ENCODE assay signal across 22 cellular contexts in the genomic region with DNA sequence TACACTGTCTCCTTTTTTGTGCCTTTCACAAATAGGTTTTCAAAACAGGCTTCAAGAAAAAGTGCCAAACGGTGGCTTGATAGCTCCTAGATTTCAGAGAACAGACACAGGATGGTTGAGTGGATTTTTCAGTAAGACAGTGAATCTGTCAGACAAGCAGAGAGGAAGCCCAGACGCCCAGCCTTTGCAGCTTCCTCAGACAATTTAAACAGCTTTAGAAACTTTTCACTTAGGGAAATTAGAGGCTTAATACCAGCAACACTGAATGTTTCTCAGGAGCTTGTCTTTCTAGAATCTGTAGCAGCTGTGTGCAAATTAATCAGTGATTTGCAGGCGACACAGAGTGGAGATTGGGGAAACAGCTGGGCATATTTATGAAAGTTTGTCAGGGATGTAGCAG.
A peak's percentile ranks its signal among the peaks of the same experiment; 100 is the strongest.
DNase-seq lines count a peak whose midpoint lies in the region; FAIRE-seq and TF ChIP-seq lines count a peak whose summit lies in the region.
"Had no signal": no experiment of that assay in that cellular context is flagged by ENCODE, and none has a peak within 500 bp of the region (broad histone marks: within the 10 kb centered on the region; RNA-seq: fewer than 3 reads in every experiment).

No MANE protein-coding gene starts in this region.

- no peak overlapping the region for H2BK15ac ChIP-seq in H1 (ENCODE audit: low read length)

- FAIRE-seq in H1 (lab: Jason Lieb, UNC): no peak

- H2AFZ ChIP-seq in Karpas-422 (ENCODE audit: low read length) (no peak overlapping the region), OCI-LY7 (ENCODE audit: low read length) (peak overlapping the region; percentile 48; the same call in 1 of the 2 replicates), H1 (ENCODE audit: low read length) (0 out of 2 replicates have a peak overlapping the region, but pooled peaks have one; percentile 22), smooth muscle cell (ENCODE audit: low read depth) (peak overlapping the region; percentile 57)

- DNase-seq in Karpas-422: peak; percentile 82
- peak; percentile 11 for DNase-seq in OCI-LY7 (ENCODE audit: low spot score)
- DNase-seq in H1 (ENCODE audit: low read depth in 1 of 2, low spot score in 2 of 2): no peak
- DNase-seq in smooth muscle cell (lab: John Stamatoyannopoulos, UW; ENCODE audit: unreplicated experiment): no peak
- no peak for DNase-seq in amygdala (lab: John Stamatoyannopoulos, UW)
- DNase-seq in ACHN: no peak
- DNase-seq in prostate gland (ENCODE audit: low spot score): no peak
- DNase-seq: activated CD4-positive, alpha-beta T cell treated with anti-CD3 and anti-CD28 coated beads for 36 hours; activated CD8-positive, alpha-beta T cell treated with anti-CD3 and anti-CD28 coated beads, Interleukin-2, amount 10 ng/mL, durations not matched to agents 7 days and 5 days; activated naive CD4-positive, alpha-beta T cell treated with anti-CD3 and anti-CD28 coated beads for 36 hours; adrenal gland; Caco-2; DND-41; GF-D8; immature natural killer cell; left colon; NCI-H1048; right cardiac atrium; Right ventricle myocardium superior; stimulated activated CD4-positive, alpha-beta T cell treated with anti-CD3 and anti-CD28 coated beads, Interleukin-12 subunit alpha, Interleukin-12 subunit beta, amount 100 ng/mL, for 4 hours; stimulated activated CD4-positive, alpha-beta T cell treated with anti-CD3 and anti-CD28 coated beads, Interleukin-2, amount 100 ng/mL, for 48 hours; stimulated activated naive CD8-positive, alpha-beta T cell treated with anti-CD3 and anti-CD28 coated beads, Interleukin-15, amount 100 ng/mL, for 72 hours had no signal

- H3K18ac ChIP-seq in H1 (ENCODE audit: extremely low read depth, low read length): no peak overlapping the region

- no TSS peak for BruUV-seq in OCI-LY7 (replicated peaks; lab: Mats Ljungman, UMichigan)

- H2BK20ac ChIP-seq in H1 (ENCODE audit: low read length): 0 out of 2 replicates have a peak overlapping the region, but pooled peaks have one; percentile 21

- peak overlapping the region; percentile 24; the same call in 1 of the 2 replicates for H3K9ac ChIP-seq in Karpas-422 (ENCODE audit: low read length)
- no peak overlapping the region for H3K9ac ChIP-seq in H1 (replicated peaks in 1 of 4; ENCODE audit: extremely low read depth in 1 of 4, low read depth in 3 of 4, low read length in 3 of 4)
- H3K9ac ChIP-seq in smooth muscle cell (ENCODE audit: low read depth): peak overlapping the region; percentile 33

- H3K4me2 ChIP-seq in Karpas-422 (ENCODE audit: low read depth, low read length, poor library complexity, severe bottlenecking) (peak overlapping the region; percentile 50), OCI-LY7 (ENCODE audit: low read length) (peak overlapping the region; percentile 21), H1 (ENCODE audit: insufficient read depth in 1 of 2, low read depth in 2 of 2, low read length in 2 of 2) (no peak overlapping the region), smooth muscle cell (peak overlapping the region; percentile 13)

- no peak overlapping the region for H3K56ac ChIP-seq in H1 (replicated peaks; ENCODE audit: insufficient read length, low read depth, low read length)

- H3K23ac ChIP-seq in H1 (ENCODE audit: insufficient read length): no peak overlapping the region

- TF ChIP-seq CTCF in OCI-LY7 (conservative IDR thresholded peaks at IDR 0.05; ENCODE audit: low read length) (no peak), H1 (IDR thresholded peaks at IDR 0.05; ENCODE audit: control extremely low read depth in 1 of 3, insufficient read depth in 1 of 3, low read depth in 1 of 3, low read length in 3 of 3) (no peak), smooth muscle cell (IDR thresholded peaks at IDR 0.05; ENCODE audit: borderline replicate concordance, insufficient read depth, poor library complexity, severe bottlenecking) (no peak), prostate gland (IDR thresholded peaks at IDR 0.05) (no peak)

- H3K4me3 ChIP-seq in Karpas-422 (ENCODE audit: low read length) (peak overlapping the region; percentile 8; the same call in 1 of the 2 replicates), OCI-LY7 (ENCODE audit: low read depth, low read length, poor library complexity, severe bottlenecking) (no peak overlapping the region), H1 (ENCODE audit: extremely low read depth in 1 of 4, insufficient read depth in 2 of 4, low read depth in 3 of 4, low read length in 4 of 4) (no peak overlapping the region), smooth muscle cell (no peak overlapping the region), prostate gland (no peak overlapping the region)
- H3K4me3 ChIP-seq: adrenal gland had no signal

- H3K27ac ChIP-seq in Karpas-422 (ENCODE audit: low read length) (peak overlapping the region; percentile 39), OCI-LY7 (ENCODE audit: low read depth, low read length, poor library complexity, severe bottlenecking) (no peak overlapping the region), H1 (ENCODE audit: low read depth, low read length) (no peak overlapping the region), smooth muscle cell (ENCODE audit: low read depth) (peak overlapping the region; percentile 65), prostate gland (no peak overlapping the region)
- H3K27ac ChIP-seq: adrenal gland had no signal

- CTCF ChIA-PET in OCI-LY7 (lab: Charles Lee; ENCODE audit: unreplicated experiment): no interaction called here
- CTCF ChIA-PET in H1 (lab: Charles Lee; ENCODE audit: partially characterized antibody): interaction anchor here (0.8 to 1.4 kb wide), 3 partner anchors 15 to 363 kb away, joined by 3 to 5 read pairs (median 3); no protein-coding TSS in a partner anchor

- H3K9me2 ChIP-seq in Karpas-422 (replicated peaks; ENCODE audit: insufficient read depth, low read length): no peaks in the 10 kb centered on the region
- H3K9me2 ChIP-seq in OCI-LY7 (ENCODE audit: insufficient read depth, low read length): no peaks in the 10 kb centered on the region

- no peak for TF ChIP-seq RAD21 in H1 (IDR thresholded peaks at IDR 0.05 in 1 of 2, conservative IDR thresholded peaks at IDR 0.05 in 1 of 2; ENCODE audit: low read depth in 2 of 2, low read length in 2 of 2)

- intact Hi-C loops in OCI-LY7 (cut with micrococcal nuclease; ENCODE audit: unreplicated experiment) (no loop called here), prostate gland (cut with DNase I) (no loop called here)

- no peaks in the 10 kb centered on the region for H3K9me3 ChIP-seq in Karpas-422 (ENCODE audit: low read length)
- no peaks in the 10 kb centered on the region for H3K9me3 ChIP-seq in OCI-LY7 (ENCODE audit: low read length)
- H3K9me3 ChIP-seq in H1 (ENCODE audit: insufficient read depth in 2 of 2, low read depth in 1 of 2, low read length in 1 of 2): no peaks in the 10 kb centered on the region
- H3K9me3 ChIP-seq in smooth muscle cell (replicated peaks; ENCODE audit: low read depth): no peaks in the 10 kb centered on the region
- no peaks in the 10 kb centered on the region for H3K9me3 ChIP-seq in prostate gland
- H3K9me3 ChIP-seq: adrenal gland, Caco-2 had no signal

- H3K27me3 ChIP-seq in Karpas-422 (ENCODE audit: low read length) (no peaks in the 10 kb centered on the region), H1 (replicated peaks in 1 of 4; ENCODE audit: control insufficient read depth in 3 of 4, extremely low read depth in 1 of 4, insufficient read depth in 3 of 4, low read length in 3 of 4) (no peaks in the 10 kb centered on the region), smooth muscle cell (ENCODE audit: low read depth) (no peaks in the 10 kb centered on the region), prostate gland (replicated peaks; ENCODE audit: insufficient read depth) (no peaks in the 10 kb centered on the region)
- H3K27me3 ChIP-seq: adrenal gland had no signal

- no peak overlapping the region for H2BK120ac ChIP-seq in H1 (replicated peaks; ENCODE audit: low read depth, low read length)

- no peak overlapping the region for H4K91ac ChIP-seq in H1 (replicated peaks; ENCODE audit: insufficient read length, low read length)

- H2BK12ac ChIP-seq in H1 (ENCODE audit: low read depth, low read length): no peak overlapping the region

- no peak overlapping the region for H3K14ac ChIP-seq in H1 (ENCODE audit: insufficient read length)

- no peak overlapping the region for H4K5ac ChIP-seq in H1 (ENCODE audit: insufficient read length, low read depth, low read length)

- H3K4ac ChIP-seq in H1 (replicated peaks; ENCODE audit: insufficient read length, low read depth, low read length): no peak overlapping the region

- H3F3A ChIP-seq in smooth muscle cell (ENCODE audit: low read depth): peaks cover 14% of the 10 kb centered on the region

- no peak overlapping the region for H4K8ac ChIP-seq in H1 (ENCODE audit: extremely low read depth, insufficient read depth, low read length)

- no peaks in the 10 kb centered on the region for H3K79me2 ChIP-seq in Karpas-422 (ENCODE audit: low read length)
- no peaks in the 10 kb centered on the region for H3K79me2 ChIP-seq in OCI-LY7 (ENCODE audit: insufficient read depth, low read depth, low read length)
- no peaks in the 10 kb centered on the region for H3K79me2 ChIP-seq in H1 (ENCODE audit: control insufficient read depth in 1 of 2, insufficient read depth in 2 of 2, low read length in 2 of 2)
- no peaks in the 10 kb centered on the region for H3K79me2 ChIP-seq in smooth muscle cell (ENCODE audit: low read depth)

- no peaks in the 10 kb centered on the region for H3K79me1 ChIP-seq in H1 (ENCODE audit: low read depth, low read length)

- H3K23me2 ChIP-seq in H1 (ENCODE audit: low read depth, low read length): no peaks in the 10 kb centered on the region

- no peak overlapping the region for H2AK5ac ChIP-seq in H1 (ENCODE audit: low read depth, low read length)

- TF ChIP-seq POLR2A in H1 (IDR thresholded peaks at IDR 0.05; ENCODE audit: control extremely low read depth in 1 of 2, low read depth in 2 of 2, low read length in 2 of 2) (no peak), prostate gland (IDR thresholded peaks at IDR 0.05) (no peak)

- TF ChIP-seq EP300 in H1 (IDR thresholded peaks at IDR 0.05; ENCODE audit: borderline replicate concordance in 1 of 2, low read depth in 2 of 2, low read length in 2 of 2): no peak

- H3K36me3 ChIP-seq in Karpas-422 (ENCODE audit: insufficient read depth, low read length): no peaks in the 10 kb centered on the region
- no peaks in the 10 kb centered on the region for H3K36me3 ChIP-seq in OCI-LY7 (ENCODE audit: insufficient read depth, low read length)
- no peaks in the 10 kb centered on the region for H3K36me3 ChIP-seq in H1 (ENCODE audit: control insufficient read depth in 2 of 4, insufficient read depth in 4 of 4, low read length in 3 of 4)
- no peaks in the 10 kb centered on the region for H3K36me3 ChIP-seq in smooth muscle cell (ENCODE audit: low read depth)
- H3K36me3 ChIP-seq in prostate gland: no peaks in the 10 kb centered on the region
- H3K36me3 ChIP-seq: adrenal gland had no signal

- in situ Hi-C loops in ACHN (cut with HindIII; ENCODE audit: low pct_ligation_motif_present, low pct_unique_long_range_greater_than_20kb, low sequenced_read_pairs): no loop called here

- H3K4me1 ChIP-seq in Karpas-422 (ENCODE audit: low read length) (peaks cover 52% of the 10 kb centered on the region), OCI-LY7 (ENCODE audit: insufficient read depth, low read length, poor library complexity, severe bottlenecking) (peaks cover 12% of the 10 kb centered on the region), H1 (replicated peaks in 1 of 4; ENCODE audit: control insufficient read depth in 3 of 4, insufficient read depth in 4 of 4, low read length in 3 of 4) (no peaks in the 10 kb centered on the region), smooth muscle cell (ENCODE audit: low read depth) (peaks cover 17% of the 10 kb centered on the region), prostate gland (replicated peaks) (no peaks in the 10 kb centered on the region)
- H3K4me1 ChIP-seq: adrenal gland, Caco-2 had no signal

- no peaks in the 10 kb centered on the region for H4K20me1 ChIP-seq in Karpas-422 (ENCODE audit: insufficient read depth, low read depth, low read length)
- no peaks in the 10 kb centered on the region for H4K20me1 ChIP-seq in OCI-LY7 (ENCODE audit: insufficient read depth, low read length)
- no peaks in the 10 kb centered on the region for H4K20me1 ChIP-seq in H1 (replicated peaks in 1 of 2; ENCODE audit: control insufficient read depth in 1 of 2, insufficient read depth in 2 of 2, low read length in 2 of 2)
- no peaks in the 10 kb centered on the region for H4K20me1 ChIP-seq in smooth muscle cell (ENCODE audit: low read depth)

- POLR2A ChIA-PET in OCI-LY7 (lab: Charles Lee) (interaction anchor here (1.0 to 1.2 kb wide), 3 partner anchors 9 to 15 kb away, joined by 3 to 4 read pairs (median 3); no protein-coding TSS in a partner anchor), H1 (lab: Charles Lee; ENCODE audit: partially characterized antibody) (no interaction called here)

- WGBS in H1 (ENCODE audit: extremely low coverage in 1 of 2, insufficient coverage in 1 of 2, insufficient read length in 1 of 2, insufficient replicate concordance in 2 of 2, low coverage in 1 of 2, low lambda C conversion rate in 2 of 2, missing lambda C conversion rate in 1 of 2), 2 experiments: 87% methylated on average over 3 of the region's 3 CpGs; no CpG with 5 or more reads in 1 of the 2 experiments
- WGBS in smooth muscle cell (ENCODE audit: low lambda C conversion rate): 3% methylated on average over 3 of the region's 3 CpGs
- WGBS in prostate gland: 40% methylated on average over 3 of the region's 3 CpGs

- no peak overlapping the region for H2BK5ac ChIP-seq in H1 (ENCODE audit: low read depth, low read length)

Comparison
In these comparisons a context has a peak if more than half of its experiments do, and no peak if none do; other contexts are left out.
1. DNase-seq: peak in Karpas-422 (single experiment) and OCI-LY7 (single experiment); none in H1 (0 of 2), smooth muscle cell (single experiment), amygdala (0 of 56), ACHN (single experiment) and prostate gland (single experiment).
2. H3K27ac ChIP-seq: peak in Karpas-422 (single experiment) and smooth muscle cell (single experiment); none in OCI-LY7 (single experiment), H1 (single experiment) and prostate gland (0 of 2).
3. H3K4me2 ChIP-seq: peak in Karpas-422 (single experiment), OCI-LY7 (single experiment) and smooth muscle cell (single experiment); none in H1 (0 of 2).
4. H3K9ac ChIP-seq: peak in Karpas-422 (single experiment) and smooth muscle cell (single experiment); none in H1 (0 of 4).